1 cellular context compared by ENCODE assay signal in genomic region chr12:57236925-57237652, GRCh38.
TF ChIP-seq lines count a peak whose summit lies in the region.

No MANE protein-coding gene starts in this region.

TF ChIP-seq in HepG2, 621 proteins besides CTCF, POLR2A, EP300 and RAD21:
- no peak for TF ChIP-seq E2F5 (CRISPR knock-in tag; conservative IDR thresholded peaks at IDR 0.05)
- TF ChIP-seq RBM39 (IDR thresholded peaks at IDR 0.05; ENCODE audit: low read depth, low read length, poor library complexity, severe bottlenecking) = peak; percentile 48
- TF ChIP-seq FOXO1 (CRISPR knock-in tag; IDR thresholded peaks at IDR 0.05) = no peak
- TF ChIP-seq ZNF205 (CRISPR knock-in tag; IDR thresholded peaks at IDR 0.05) = no peak
- TF ChIP-seq ZNF747 (CRISPR knock-in tag; IDR thresholded peaks at IDR 0.05; ENCODE audit: borderline replicate concordance) = no peak
- no peak for TF ChIP-seq PLRG1 (conservative IDR thresholded peaks at IDR 0.05)
- TF ChIP-seq ZNF318 (CRISPR knock-in tag; IDR thresholded peaks at IDR 0.05) = no peak
- no peak for TF ChIP-seq SRY (CRISPR knock-in tag; IDR thresholded peaks at IDR 0.05)
- no peak for TF ChIP-seq ZNF75D (CRISPR knock-in tag; IDR thresholded peaks at IDR 0.05; ENCODE audit: borderline replicate concordance)
- no peak for TF ChIP-seq FOXA3 (CRISPR knock-in tag; IDR thresholded peaks at IDR 0.05)
- no peak for TF ChIP-seq SIN3A (IDR thresholded peaks at IDR 0.05; ENCODE audit: borderline replicate concordance, low read depth, low read length)
- TF ChIP-seq ESRRA (CRISPR knock-in tag; IDR thresholded peaks at IDR 0.05; ENCODE audit: low read depth) = no peak
- TF ChIP-seq ZNF256 (CRISPR knock-in tag; conservative IDR thresholded peaks at IDR 0.05) = no peak
- TF ChIP-seq POLR2AphosphoS5 (IDR thresholded peaks at IDR 0.05; ENCODE audit: low read depth, low read length) = 0 out of 2 replicates have a peak, but pooled peaks have one; percentile 24
- no peak for TF ChIP-seq NR2F2 (IDR thresholded peaks at IDR 0.05; ENCODE audit: borderline replicate concordance, low read depth)
- no peak for TF ChIP-seq NR1H2 (CRISPR knock-in tag; IDR thresholded peaks at IDR 0.05; ENCODE audit: borderline replicate concordance, low read depth)
- TF ChIP-seq POLR2G (IDR thresholded peaks at IDR 0.05; ENCODE audit: low read depth, low read length) = peak; percentile 23
- no peak for TF ChIP-seq CHD4 (IDR thresholded peaks at IDR 0.05; ENCODE audit: borderline replicate concordance, low read length)
- peak; percentile 48; the same call in 1 of the 2 replicates for TF ChIP-seq AKAP8 (CRISPR knock-in tag; IDR thresholded peaks at IDR 0.05)
- no peak for TF ChIP-seq ZNF326 (CRISPR knock-in tag; IDR thresholded peaks at IDR 0.05; ENCODE audit: borderline replicate concordance)
- TF ChIP-seq TOE1 (CRISPR knock-in tag; IDR thresholded peaks at IDR 0.05) = no peak
- no peak for TF ChIP-seq ZNF770 (CRISPR knock-in tag; IDR thresholded peaks at IDR 0.05)
TF ChIP-seq in HepG2: peak in this region for 4.
